In genomic region chr5:10719965-10720364, GRCh38 we compare ENCODE assay signal across 2 cellular contexts.
TF ChIP-seq lines count a peak whose summit lies in the region.

No MANE protein-coding gene starts in this region.

TF ChIP-seq in SK-N-SH, 30 proteins besides CTCF, POLR2A, EP300 and RAD21 (continued from another document):
- TF ChIP-seq NRF1 (IDR thresholded peaks at IDR 0.05; ENCODE audit: low read depth, low read length) (no peak), GABPA (IDR thresholded peaks at IDR 0.05; ENCODE audit: low read depth) (no peak), RXRA (IDR thresholded peaks at IDR 0.05; ENCODE audit: borderline replicate concordance, low read depth) (no peak), ELF1 (IDR thresholded peaks at IDR 0.05) (no peak), MAX (IDR thresholded peaks at IDR 0.05; ENCODE audit: low read depth) (no peak), YY1 (IDR thresholded peaks at IDR 0.05; ENCODE audit: low read depth) (no peak), IRF3 (IDR thresholded peaks at IDR 0.05; ENCODE audit: low read depth, low read length) (no peak), FOXJ3 (CRISPR knock-in tag; IDR thresholded peaks at IDR 0.05) (no peak), TCF12 (IDR thresholded peaks at IDR 0.05) (peak; percentile 80), FOSL2 (IDR thresholded peaks at IDR 0.05; ENCODE audit: borderline replicate concordance, low read depth) (peak; percentile 63), SIN3A (IDR thresholded peaks at IDR 0.05; ENCODE audit: borderline replicate concordance, low read depth, low read length) (no peak), POLR2AphosphoS5 (IDR thresholded peaks at IDR 0.05; ENCODE audit: low read depth, low read length) (no peak), TAF1 (IDR thresholded peaks at IDR 0.05; ENCODE audit: borderline replicate concordance, low read depth, low read length) (no peak)

TF ChIP-seq in SK-N-SH treated with all-trans-retinoic acid at 6 μM for 48 hours, 23 proteins besides CTCF, POLR2A, EP300 and RAD21 (continued from another document):
- TF ChIP-seq ZNF70 (CRISPR knock-in tag; IDR thresholded peaks at IDR 0.05), result no peak
- no peak for TF ChIP-seq ZFP30 (CRISPR knock-in tag; IDR thresholded peaks at IDR 0.05)
- TF ChIP-seq ZNF565 (CRISPR knock-in tag; conservative IDR thresholded peaks at IDR 0.05; ENCODE audit: low read depth), result no peak
- TF ChIP-seq ARNTL (CRISPR knock-in tag; IDR thresholded peaks at IDR 0.05; ENCODE audit: borderline replicate concordance, low read depth), result no peak
- TF ChIP-seq, protein P1, sequence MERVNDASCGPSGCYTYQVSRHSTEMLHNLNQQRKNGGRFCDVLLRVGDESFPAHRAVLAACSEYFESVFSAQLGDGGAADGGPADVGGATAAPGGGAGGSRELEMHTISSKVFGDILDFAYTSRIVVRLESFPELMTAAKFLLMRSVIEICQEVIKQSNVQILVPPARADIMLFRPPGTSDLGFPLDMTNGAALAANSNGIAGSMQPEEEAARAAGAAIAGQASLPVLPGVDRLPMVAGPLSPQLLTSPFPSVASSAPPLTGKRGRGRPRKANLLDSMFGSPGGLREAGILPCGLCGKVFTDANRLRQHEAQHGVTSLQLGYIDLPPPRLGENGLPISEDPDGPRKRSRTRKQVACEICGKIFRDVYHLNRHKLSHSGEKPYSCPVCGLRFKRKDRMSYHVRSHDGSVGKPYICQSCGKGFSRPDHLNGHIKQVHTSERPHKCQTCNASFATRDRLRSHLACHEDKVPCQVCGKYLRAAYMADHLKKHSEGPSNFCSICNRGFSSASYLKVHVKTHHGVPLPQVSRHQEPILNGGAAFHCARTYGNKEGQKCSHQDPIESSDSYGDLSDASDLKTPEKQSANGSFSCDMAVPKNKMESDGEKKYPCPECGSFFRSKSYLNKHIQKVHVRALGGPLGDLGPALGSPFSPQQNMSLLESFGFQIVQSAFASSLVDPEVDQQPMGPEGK (CRISPR knock-in tag; IDR thresholded peaks at IDR 0.05; ENCODE audit: borderline replicate concordance), result no peak
- TF ChIP-seq ZC3H10 (CRISPR knock-in tag; IDR thresholded peaks at IDR 0.05), result no peak
- TF ChIP-seq ISL1 (CRISPR knock-in tag; IDR thresholded peaks at IDR 0.05), result no peak
- TF ChIP-seq ZFP3 (CRISPR knock-in tag; IDR thresholded peaks at IDR 0.05), result no peak
- TF ChIP-seq ESRRG (CRISPR knock-in tag; IDR thresholded peaks at IDR 0.05), result no peak
- TF ChIP-seq POU6F1 (CRISPR knock-in tag; IDR thresholded peaks at IDR 0.05; ENCODE audit: borderline replicate concordance, low read depth), result no peak
- no peak for TF ChIP-seq CSDC2 (CRISPR knock-in tag; IDR thresholded peaks at IDR 0.05)
- no peak for TF ChIP-seq CSRNP3 (CRISPR knock-in tag; IDR thresholded peaks at IDR 0.05)
- TF ChIP-seq GLIS3 (CRISPR knock-in tag; IDR thresholded peaks at IDR 0.05), result no peak
- TF ChIP-seq ZNF8 (CRISPR knock-in tag; IDR thresholded peaks at IDR 0.05), result no peak
- TF ChIP-seq SNAI2 (CRISPR knock-in tag; IDR thresholded peaks at IDR 0.05), result no peak
